In the genomic region with DNA sequence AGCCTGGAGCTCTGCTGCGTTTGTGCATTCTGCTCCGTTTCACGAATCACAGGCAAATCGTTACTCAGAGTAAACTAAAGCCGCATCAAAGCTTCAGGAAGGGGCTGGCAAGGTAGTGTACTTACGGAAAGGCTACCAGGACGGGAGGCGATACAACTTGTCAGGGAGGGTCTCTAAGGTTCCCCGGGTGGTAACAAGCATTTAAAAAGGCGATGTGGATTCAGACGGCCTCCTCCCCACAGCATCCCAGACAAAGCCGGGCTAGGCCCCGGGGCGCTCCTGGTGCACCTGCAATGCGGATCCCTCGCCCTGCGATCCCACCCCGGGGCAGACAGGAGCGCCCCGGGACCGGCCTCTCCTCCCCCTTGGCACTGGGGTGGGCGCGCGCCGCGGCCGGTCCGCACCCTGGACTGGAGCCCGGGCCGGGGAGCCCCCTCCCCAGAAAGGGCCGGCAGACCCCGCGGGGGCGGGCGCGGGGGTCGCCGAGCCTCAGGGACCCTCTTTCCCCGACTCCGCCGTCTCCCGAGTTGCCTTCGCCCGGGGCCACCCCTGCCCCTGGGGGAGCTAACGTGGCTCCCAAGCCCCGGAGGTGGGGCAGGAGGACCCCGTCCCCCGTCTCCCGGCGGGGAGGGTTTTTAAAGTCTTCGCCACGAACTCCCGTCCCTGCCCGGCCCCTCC, we compare ENCODE assay signal across 8 cellular contexts. TPM values are rescaled to one million over a fixed set of nuclear protein-coding genes. Genes with fewer than 3 reads are reported as not detected.
A peak's percentile ranks its signal among the peaks of the same experiment; 100 is the strongest.
DNase-seq lines count a peak whose midpoint lies in the region; ATAC-seq and TF ChIP-seq lines count a peak whose summit lies in the region.

No MANE protein-coding gene starts in this region.

- intact Hi-C loops in gastrocnemius medialis (cut with DNase I; ENCODE audit: low total_unique reads) = loop anchor here (1.0 to 2.0 kb wide), 3 partner anchors 55 to 259 kb away; partner anchors contain the start of gene ATP6V0A2

- in situ Hi-C loops in astrocyte of the cerebellum (cut with HindIII; ENCODE audit: low sequenced_read_pairs) (no loop called here), gastrocnemius medialis (cut with MboI; ENCODE audit: low sequenced_read_pairs in 4 of 4) (no loop called here)

- no CpG with 5 or more reads among the region's 54 CpGs for WGBS in iPS DF 6.9 (ENCODE audit: insufficient coverage, insufficient read length)

- peak overlapping the region; percentile 75 for H3K4me3 ChIP-seq in AG04449 (ENCODE audit: low read depth, low read length)
- peak overlapping the region; percentile 65 for H3K4me3 ChIP-seq in astrocyte of the cerebellum (ENCODE audit: low read depth, low read length)
- H3K4me3 ChIP-seq in iPS DF 6.9 (ENCODE audit: low read length) = peak overlapping the region; percentile 92; the same call in 1 of the 2 replicates
- peak overlapping the region; percentile 68 to 94 (median 90) for H3K4me3 ChIP-seq in gastrocnemius medialis

- H3K27me3 ChIP-seq in iPS DF 6.9 (ENCODE audit: control insufficient read depth, insufficient read depth, low read length) (peaks cover 45% of the 10 kb centered on the region), gastrocnemius medialis (no peaks in the 10 kb centered on the region)

- H3K36me3 ChIP-seq in iPS DF 6.9 (ENCODE audit: control insufficient read depth, insufficient read depth, low read length) = no peaks in the 10 kb centered on the region
- peaks cover 0 to 9% of the 10 kb centered on the region in 2 donors for H3K36me3 ChIP-seq in gastrocnemius medialis

- ATAC-seq in GM19324 (IDR thresholded peaks at IDR 0.05; ENCODE audit: low FRiP score, unreplicated experiment) (peak; percentile 14), gastrocnemius medialis (peak; percentile 22 to 24)

- H3K4me1 ChIP-seq in iPS DF 6.9 (ENCODE audit: control insufficient read depth, insufficient read depth, low read length) = no peaks in the 10 kb centered on the region; the same call in 1 of the 2 replicates
- peaks cover 10 to 13% of the 10 kb centered on the region in 2 donors for H3K4me1 ChIP-seq in gastrocnemius medialis

- TF ChIP-seq CTCF in AG04449 (IDR thresholded peaks at IDR 0.05; ENCODE audit: insufficient read depth, low read length, missing control alignments) = no peak
- TF ChIP-seq CTCF in astrocyte of the cerebellum (IDR thresholded peaks at IDR 0.05; ENCODE audit: low read depth, low read length, missing control alignments) = no peak
- TF ChIP-seq CTCF in gastrocnemius medialis (IDR thresholded peaks at IDR 0.05 in 4 of 5, conservative IDR thresholded peaks at IDR 0.05 in 1 of 5) = no peak

- DNase-seq in AG04449 (ENCODE audit: low read depth, low spot score) (no peak), HT-29 (ENCODE audit: low spot score) (peak; percentile 58), T follicular helper cell (ENCODE audit: low read depth) (peak; percentile 19), astrocyte of the cerebellum (ENCODE audit: low read depth) (peak; percentile 31), iPS DF 6.9 (ENCODE audit: low read depth, low spot score) (peak; percentile 88), gastrocnemius medialis (peak in 1 of 2 donors; percentile 14), mesenteric fat pad (ENCODE audit: low spot score) (no peak)

- POLR2A ChIA-PET in AG04449 (lab: Yijun Ruan, JAX) = interaction anchor here (1.2 kb wide), 1 partner anchor 9 kb away, joined by 3 read pairs; no protein-coding TSS in a partner anchor

- H3K27ac ChIP-seq in iPS DF 6.9 (ENCODE audit: low read length) (no peak overlapping the region), gastrocnemius medialis (peak overlapping the region; percentile 91 to 92 (median 92))

- no peaks in the 10 kb centered on the region for H3K9me3 ChIP-seq in iPS DF 6.9 (ENCODE audit: control insufficient read depth, insufficient read depth, low read length)
- no peaks in the 10 kb centered on the region for H3K9me3 ChIP-seq in gastrocnemius medialis

- CTCF ChIA-PET in AG04449 (lab: Yijun Ruan, JAX) = interaction anchor here (1.0 to 1.5 kb wide), 2 partner anchors 23 to 61 kb away, joined by 3 to 4 read pairs; no protein-coding TSS in a partner anchor

- no peak for TF ChIP-seq POLR2A in gastrocnemius medialis (IDR thresholded peaks at IDR 0.05)

RNA-seq across cellular contexts. Expression of gene CCDC92, which starts 0.7 kb away (rescaled TPM):
- 5.5 and 6.8 TPM in 2 replicates for total RNA-seq in HT-29 (2014; rRNA removed; shearing (Covaris generic))
- 10 to 100 TPM; 21.1 to 29.1 (median 23.7) TPM for total RNA-seq in gastrocnemius medialis
- 68.7 TPM for total RNA-seq in mesenteric fat pad

RNA-seq across cellular contexts. Expression of gene ZNF664, which starts 1.1 kb away (rescaled TPM):
- 86.7 and 103 TPM in 2 replicates for total RNA-seq in HT-29 (2014; rRNA removed; shearing (Covaris generic))
- total RNA-seq in gastrocnemius medialis = 10 to 100 TPM; 18.1 to 37.0 (median 32.6) TPM
- 85.0 TPM for total RNA-seq in mesenteric fat pad

Comparison
In these comparisons a context has a peak if more than half of its experiments do, and no peak if none do; other contexts are left out.
1. DNase-seq: peak in HT-29 (single experiment), T follicular helper cell (single experiment), astrocyte of the cerebellum (single experiment) and iPS DF 6.9 (single experiment); none in AG04449 (single experiment) and mesenteric fat pad (single experiment).
2. Peak in every context shown above with its lines, with median percentiles within 50 percentile points of each other: H3K4me3 ChIP-seq.